21 cellular contexts compared by ENCODE assay signal in the genomic region with DNA sequence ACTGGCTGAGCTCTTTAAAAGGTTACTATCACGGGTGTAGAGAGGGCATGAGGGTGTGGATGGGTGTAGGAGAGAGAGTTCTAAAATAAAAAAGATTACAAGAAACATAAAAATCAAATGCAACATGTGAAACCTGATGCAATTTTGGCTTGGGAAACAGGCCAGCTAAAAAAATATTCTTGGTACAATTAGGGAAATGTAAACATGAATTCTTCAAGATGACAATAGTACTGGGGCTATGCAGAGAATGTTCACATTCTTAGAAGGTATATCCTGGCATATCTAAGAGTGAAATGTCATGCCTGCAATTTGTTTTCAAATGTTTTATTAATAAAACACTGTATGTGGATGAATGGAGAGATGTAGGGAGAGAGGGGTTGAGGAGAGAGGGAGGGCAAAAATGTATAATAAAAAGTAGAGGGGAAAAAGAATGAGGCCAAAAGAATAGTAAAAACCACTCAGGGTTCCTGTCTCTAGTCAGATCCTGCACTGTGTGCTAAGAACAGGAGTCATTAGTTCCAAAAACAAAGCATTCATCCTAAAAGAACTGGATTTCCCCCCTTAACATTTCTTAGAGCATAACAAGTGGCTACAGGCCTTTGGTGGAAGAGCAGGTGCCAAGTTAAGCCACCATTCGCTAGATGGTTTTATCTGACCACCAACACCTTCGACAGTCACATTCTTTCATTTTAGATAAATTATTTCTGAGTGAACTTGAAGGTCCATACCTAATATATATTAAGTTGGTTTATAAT.
DNase-seq lines count a peak whose midpoint lies in the region; ATAC-seq, FAIRE-seq and TF ChIP-seq lines count a peak whose summit lies in the region.
"Had no signal": no experiment of that assay in that cellular context is flagged by ENCODE, and none has a peak within 500 bp of the region (broad histone marks: within the 10 kb centered on the region; RNA-seq: fewer than 3 reads in every experiment).

No MANE protein-coding gene starts in this region.

- no peaks in the 10 kb centered on the region for H3F3A ChIP-seq in SK-N-SH (replicated peaks; ENCODE audit: insufficient read depth)

- intact Hi-C loops in GM12878 (cut with micrococcal nuclease; ENCODE audit: unreplicated experiment) = no loop called here
- intact Hi-C loops in natural killer cell (cut with micrococcal nuclease) = loop anchor here (10.0 kb wide), 1 partner anchor 129 kb away; no protein-coding TSS in a partner anchor

- H3K27me3 Mint-ChIP-seq in natural killer cell (ENCODE audit: low read depth in 2 of 2) = no peaks in the 10 kb centered on the region

- no TSS peak for BruUV-seq in GM12878 (replicated peaks; lab: Mats Ljungman, UMichigan)

- no peaks in the 10 kb centered on the region for H3K9me3 Mint-ChIP-seq in natural killer cell

- SMC1A ChIA-PET in GM12878 (lab: Charles Lee; ENCODE audit: uncharacterized antibody, unreplicated experiment) = interaction anchor here (0.9 to 12.5 kb wide), 9 partner anchors 16 to 328 kb away, joined by 3 to 334 read pairs (median 4); a partner anchor contains a TSS

- H3K4me1 Mint-ChIP-seq in natural killer cell = peaks cover 17 to 19% of the 10 kb centered on the region in 2 donors

- H3K9me2 ChIP-seq in SK-N-SH = no peaks in the 10 kb centered on the region

- CTCF ChIA-PET in SK-N-SH (lab: Yijun Ruan, JAX) (interaction anchor here (0.6 to 1.2 kb wide), 5 partner anchors 27 to 310 kb away, joined by 3 to 10 read pairs (median 4); no protein-coding TSS in a partner anchor), HEK293 (lab: Yijun Ruan, JAX) (interaction anchor here (0.7 to 3.1 kb wide), 5 partner anchors 50 to 339 kb away, joined by 3 to 20 read pairs (median 4); a partner anchor contains a TSS), GM12878 (lab: Yijun Ruan, JAX) (interaction anchor here (0.6 to 8.1 kb wide), 9 partner anchors 12 to 365 kb away, joined by 3 to 255 read pairs (median 5); no protein-coding TSS in a partner anchor)

- H3K27ac ChIP-seq in SK-N-SH (ENCODE audit: low read depth in 2 of 2, low read length in 1 of 2) = no peak overlapping the region
- H3K27ac ChIP-seq in HEK293 (ENCODE audit: extremely low read depth, low read depth, low read length) = no peak overlapping the region
- H3K27ac ChIP-seq in GM12878 (ENCODE audit: control insufficient read depth, insufficient read depth) = no peak overlapping the region
- H3K27ac ChIP-seq: 22Rv1, HL-60 had no signal

- peak overlapping the region; percentile 64 to 84 for H3K27ac Mint-ChIP-seq in natural killer cell

- ATAC-seq in SK-N-SH treated with all-trans-retinoic acid at 6 μM for 48 hours (peak; percentile 38; the same call in 2 of the 3 replicates), GM12878 (no peak), natural killer cell (peak; percentile 53 to 87 (median 74)), HG03025 (IDR thresholded peaks at IDR 0.05; ENCODE audit: low FRiP score, unreplicated experiment) (no peak)
- ATAC-seq: right cardiac atrium had no signal

- no peak overlapping the region for H3K4me3 ChIP-seq in SK-N-SH (ENCODE audit: low read depth in 2 of 2, low read length in 1 of 2)
- no peak overlapping the region for H3K4me3 ChIP-seq in HEK293 (ENCODE audit: low read depth, low read length)
- H3K4me3 ChIP-seq in GM12878 = no peak overlapping the region

- H3K27me3 ChIP-seq in SK-N-SH (ENCODE audit: insufficient read depth) = no peaks in the 10 kb centered on the region
- H3K27me3 ChIP-seq in GM12878 (replicated peaks in 1 of 2; ENCODE audit: control insufficient read depth in 2 of 2, insufficient read depth in 2 of 2, low read length in 1 of 2) = no peaks in the 10 kb centered on the region

- POLR2A ChIA-PET in SK-N-SH (lab: Yijun Ruan, JAX) = no interaction called here
- POLR2A ChIA-PET in HEK293 (lab: Yijun Ruan, JAX) = interaction anchor here (0.5 kb wide), 1 partner anchor 33 kb away, joined by 3 read pairs; no protein-coding TSS in a partner anchor
- POLR2A ChIA-PET in GM12878 (lab: Charles Lee) = interaction anchor here (1.9 kb wide), 1 partner anchor 311 kb away, joined by 6 read pairs; no protein-coding TSS in a partner anchor

- TF ChIP-seq RAD21 in SK-N-SH (IDR thresholded peaks at IDR 0.05; ENCODE audit: low read length) (no peak), GM12878 (IDR thresholded peaks at IDR 0.05; ENCODE audit: insufficient read depth, low read depth, low read length) (no peak)

- WGBS in SK-N-SH (ENCODE audit: low lambda C conversion rate) = 90% methylated on average over 3 of the region's 3 CpGs
- 36% methylated on average over 3 of the region's 3 CpGs for WGBS in GM12878 (ENCODE audit: insufficient coverage, insufficient replicate concordance, low lambda C conversion rate, missing lambda C conversion rate)

- no peak for TF ChIP-seq EP300 in SK-N-SH (IDR thresholded peaks at IDR 0.05; ENCODE audit: borderline replicate concordance in 1 of 2, low read depth in 1 of 2, low read length in 1 of 2)
- TF ChIP-seq EP300 in GM12878 (IDR thresholded peaks at IDR 0.05; ENCODE audit: borderline replicate concordance in 1 of 2, control insufficient read depth in 1 of 2, low read depth in 2 of 2, low read length in 2 of 2) = no peak

- no peaks in the 10 kb centered on the region for H3K9me3 ChIP-seq in SK-N-SH
- no peaks in the 10 kb centered on the region for H3K9me3 ChIP-seq in HEK293 (ENCODE audit: control insufficient read depth, insufficient read depth, low read depth, low read length)
- no peaks in the 10 kb centered on the region for H3K9me3 ChIP-seq in GM12878 (replicated peaks; ENCODE audit: control insufficient read depth, insufficient read depth, low read length)

- in situ Hi-C loops in GM12878 (cut with MboI) = loop anchor here (5.0 to 10.0 kb wide), 2 partner anchors 199 to 312 kb away; a partner anchor contains a TSS
- in situ Hi-C loops in ACHN (cut with HindIII; ENCODE audit: low pct_ligation_motif_present, low pct_unique_long_range_greater_than_20kb, low sequenced_read_pairs) = no loop called here

- H2AFZ ChIP-seq in SK-N-SH (ENCODE audit: low read depth) = no peak overlapping the region
- H2AFZ ChIP-seq in GM12878 (ENCODE audit: control insufficient read depth, low read depth, low read length) = no peak overlapping the region

- FAIRE-seq in GM12878 (lab: Jason Lieb, UNC) = peak; percentile 49
- FAIRE-seq: RCC 7860 had no signal

- TF ChIP-seq POLR2A in GM12878 (IDR thresholded peaks at IDR 0.05; ENCODE audit: low read depth, low read length) = no peak

- H4K20me1 ChIP-seq in SK-N-SH (ENCODE audit: insufficient read depth) = no peaks in the 10 kb centered on the region
- H4K20me1 ChIP-seq in GM12878 (ENCODE audit: control insufficient read depth, insufficient read depth) = no peaks in the 10 kb centered on the region

- H3K36me3 Mint-ChIP-seq in natural killer cell = peaks cover 10% of the 10 kb centered on the region

- no peaks in the 10 kb centered on the region; a peak in 1 of 4 replicates for H3K4me1 ChIP-seq in SK-N-SH (ENCODE audit: control insufficient read depth in 1 of 2, insufficient read depth in 2 of 2, low read depth in 1 of 2, low read length in 1 of 2)
- no peaks in the 10 kb centered on the region for H3K4me1 ChIP-seq in HEK293 (ENCODE audit: control insufficient read depth, insufficient read depth, low read length)
- H3K4me1 ChIP-seq in GM12878 (ENCODE audit: control insufficient read depth, insufficient read depth, low read length) = no peaks in the 10 kb centered on the region

- H3K36me3 ChIP-seq in SK-N-SH (replicated peaks in 1 of 2; ENCODE audit: control insufficient read depth in 1 of 2, insufficient read depth in 2 of 2, low read length in 1 of 2) = peaks cover 33 to 56% of the 10 kb centered on the region in 2 experiments
- peaks cover 14 to 25% of the 10 kb centered on the region in 2 experiments for H3K36me3 ChIP-seq in HEK293 (ENCODE audit: control insufficient read depth in 2 of 2, insufficient read depth in 1 of 2, low read length in 2 of 2)
- H3K36me3 ChIP-seq in GM12878 (ENCODE audit: control insufficient read depth in 2 of 2, insufficient read depth in 2 of 2, low read length in 1 of 2) = peaks cover 5 to 52% of the 10 kb centered on the region in 2 experiments

- no peak overlapping the region for H3K4me3 Mint-ChIP-seq in natural killer cell

- no peak for TF ChIP-seq CTCF in SK-N-SH (IDR thresholded peaks at IDR 0.05)
- TF ChIP-seq CTCF in HEK293 (tag by site-specific recombination; IDR thresholded peaks at IDR 0.05) = no peak
- no peak for TF ChIP-seq CTCF in GM12878 (IDR thresholded peaks at IDR 0.05 in 2 of 3, conservative IDR thresholded peaks at IDR 0.05 in 1 of 3; ENCODE audit: control insufficient read depth in 2 of 3, extremely low read depth in 1 of 3, insufficient read depth in 1 of 3, low read depth in 3 of 3, low read length in 3 of 3)
- TF ChIP-seq CTCF in natural killer cell (IDR thresholded peaks at IDR 0.05) = no peak

- DNase-seq in SK-N-SH (no peak), GM12878 (ENCODE audit: low read depth, low spot score) (no peak), natural killer cell (no peak), epidermal melanocyte (ENCODE audit: insufficient read length, low spot score) (no peak), ACHN (no peak)
- DNase-seq: activated CD4-positive, CD25-positive, alpha-beta regulatory T cell treated with anti-CD3 and anti-CD28 coated beads, Interleukin-2, amount 50 U/mL, for 72 hours; activated gamma-delta T cell treated with Interleukin-2 at 50 U/mL for 16 hours; cerebellar nuclear complex; erythroblast; Karpas-422; NCI-H1436 treated with DMSO at 0.1 percent for 48 hours; NCI-H524; right cardiac atrium; stimulated activated CD4-positive, alpha-beta T cell treated with anti-CD3 and anti-CD28 coated beads, Interleukin-4, amount 100 ng/mL, for 1 hour; T-helper 1 cell had no signal

- H3K4me2 ChIP-seq in SK-N-SH = no peak overlapping the region
- H3K4me2 ChIP-seq in GM12878 (ENCODE audit: control insufficient read depth, insufficient read depth) = no peak overlapping the region

- H3K9ac ChIP-seq in SK-N-SH (no peak overlapping the region), GM12878 (ENCODE audit: control insufficient read depth, insufficient read depth, low read length) (no peak overlapping the region)

- RAD21 ChIA-PET in GM12878 (lab: Charles Lee; ENCODE audit: unreplicated experiment) = interaction anchor here (1.0 to 11.1 kb wide), 5 partner anchors 22 to 310 kb away, joined by 3 to 238 read pairs (median 38); a partner anchor contains a TSS

- H3K79me2 ChIP-seq in SK-N-SH (ENCODE audit: insufficient read depth) (no peaks in the 10 kb centered on the region), GM12878 (ENCODE audit: control insufficient read depth, insufficient read depth, low read length) (no peaks in the 10 kb centered on the region)

TF ChIP-seq in HEK293, 187 proteins besides CTCF, POLR2A, EP300 and RAD21 (continues in another document):
- TF ChIP-seq SCRT2 (tag by site-specific recombination; IDR thresholded peaks at IDR 0.05) = peak; percentile 60
- no peak for TF ChIP-seq ZNF629 (tag by site-specific recombination; IDR thresholded peaks at IDR 0.05)

Comparison
In these comparisons a context has a peak if more than half of its experiments do, and no peak if none do; other contexts are left out.
1. ATAC-seq: peak in SK-N-SH treated with all-trans-retinoic acid at 6 μM for 48 hours (single experiment) and natural killer cell (3 of 3); none in GM12878 (single experiment) and HG03025 (single experiment).